ENCODE assay signal across 26 cellular contexts in genomic region chr11:109731451-109731850, GRCh38.
"Had no signal": no experiment of that assay in that cellular context is flagged by ENCODE, and none has a peak within 500 bp of the region (broad histone marks: within the 10 kb centered on the region; RNA-seq: fewer than 3 reads in every experiment).

No MANE protein-coding gene starts in this region.

- H3K27ac Mint-ChIP-seq: activated naive CD4-positive, alpha-beta T cell treated with anti-CD3 and anti-CD28 coated beads for 36 hours; activated naive CD8-positive, alpha-beta T cell treated with anti-CD3 and anti-CD28 coated beads for 36 hours; activated T-helper 1 cell treated with anti-CD3 and anti-CD28 coated beads, Interleukin-12 subunit alpha, Interleukin-12 subunit beta, Interleukin-2, Interleukin-4 antibody, amounts not matched to agents 30 ng/mL and 10 ng/mL and 1 ng/mL, durations not matched to agents 14 hours and 24 hours and 36 hours; natural killer cell had no signal

- ATAC-seq: natural killer cell, right cardiac atrium, upper lobe of right lung had no signal

- H3K4me3 ChIP-seq: adrenal gland, colonic mucosa, esophagus squamous epithelium, left ventricle myocardium inferior, lung, suprapubic skin, tibial artery, upper lobe of right lung had no signal

- H3K27me3 Mint-ChIP-seq: activated naive CD8-positive, alpha-beta T cell treated with anti-CD3 and anti-CD28 coated beads for 36 hours had no signal

- H3K9me3 Mint-ChIP-seq: activated naive CD4-positive, alpha-beta T cell treated with anti-CD3 and anti-CD28 coated beads for 36 hours; activated naive CD8-positive, alpha-beta T cell treated with anti-CD3 and anti-CD28 coated beads for 36 hours; activated T-helper 1 cell treated with anti-CD3 and anti-CD28 coated beads, Interleukin-12 subunit alpha, Interleukin-12 subunit beta, Interleukin-2, Interleukin-4 antibody, amounts not matched to agents 30 ng/mL and 10 ng/mL and 1 ng/mL, durations not matched to agents 14 hours and 24 hours and 36 hours had no signal

- H3K4me1 ChIP-seq: adrenal gland, colonic mucosa, esophagus squamous epithelium, suprapubic skin, tibial artery, upper lobe of right lung had no signal

- DNase-seq: activated CD4-positive, alpha-beta T cell treated with anti-CD3 and anti-CD28 coated beads for 48 hours; activated CD4-positive, alpha-beta T cell treated with anti-CD3 and anti-CD28 coated beads, Interleukin-2, amount 50 U/mL, for 48 hours; activated CD8-positive, alpha-beta memory T cell treated with anti-CD3 and anti-CD28 coated beads, Interleukin-2, amount 50 U/mL, for 4 hours; activated effector memory CD4-positive, alpha-beta T cell treated with anti-CD3 and anti-CD28 coated beads, Interleukin-2, amount 50 U/mL, for 16 hours; activated naive CD4-positive, alpha-beta T cell treated with anti-CD3 and anti-CD28 coated beads for 36 hours; activated naive CD8-positive, alpha-beta T cell treated with anti-CD3 and anti-CD28 coated beads for 36 hours; activated T-cell treated with anti-CD3 and anti-CD28 coated beads, Interleukin-2, amount 50 U/mL, for 1 hour; adrenal gland; colonic mucosa; effector CD8-positive, alpha-beta T cell; esophagus squamous epithelium; glutamatergic neuron; islet precursor cell; left ventricle myocardium inferior; mesendoderm; natural killer cell; posterior cingulate gyrus; right cardiac atrium; stimulated activated naive CD4-positive, alpha-beta T cell; tibial artery; upper lobe of right lung had no signal

- H3K27ac ChIP-seq: adrenal gland, colonic mucosa, epithelial cell of prostate, esophagus squamous epithelium, left ventricle myocardium inferior, suprapubic skin, tibial artery, upper lobe of right lung, VCaP had no signal

- H3K4me1 Mint-ChIP-seq: activated naive CD8-positive, alpha-beta T cell treated with anti-CD3 and anti-CD28 coated beads for 36 hours; natural killer cell had no signal

- H3K36me3 ChIP-seq: adrenal gland, colonic mucosa, esophagus squamous epithelium, left ventricle myocardium inferior, suprapubic skin, tibial artery, upper lobe of right lung had no signal

- H3K36me3 Mint-ChIP-seq: activated naive CD8-positive, alpha-beta T cell treated with anti-CD3 and anti-CD28 coated beads for 36 hours; natural killer cell had no signal

- H3K27me3 ChIP-seq: adrenal gland, colonic mucosa, esophagus squamous epithelium, suprapubic skin, tibial artery, upper lobe of right lung had no signal

- H3K4me3 Mint-ChIP-seq: activated naive CD4-positive, alpha-beta T cell treated with anti-CD3 and anti-CD28 coated beads for 36 hours; activated naive CD8-positive, alpha-beta T cell treated with anti-CD3 and anti-CD28 coated beads for 36 hours; activated T-helper 1 cell treated with anti-CD3 and anti-CD28 coated beads, Interleukin-12 subunit alpha, Interleukin-12 subunit beta, Interleukin-2, Interleukin-4 antibody, amounts not matched to agents 30 ng/mL and 10 ng/mL and 1 ng/mL, durations not matched to agents 14 hours and 24 hours and 36 hours; natural killer cell had no signal
